In the genomic region with DNA sequence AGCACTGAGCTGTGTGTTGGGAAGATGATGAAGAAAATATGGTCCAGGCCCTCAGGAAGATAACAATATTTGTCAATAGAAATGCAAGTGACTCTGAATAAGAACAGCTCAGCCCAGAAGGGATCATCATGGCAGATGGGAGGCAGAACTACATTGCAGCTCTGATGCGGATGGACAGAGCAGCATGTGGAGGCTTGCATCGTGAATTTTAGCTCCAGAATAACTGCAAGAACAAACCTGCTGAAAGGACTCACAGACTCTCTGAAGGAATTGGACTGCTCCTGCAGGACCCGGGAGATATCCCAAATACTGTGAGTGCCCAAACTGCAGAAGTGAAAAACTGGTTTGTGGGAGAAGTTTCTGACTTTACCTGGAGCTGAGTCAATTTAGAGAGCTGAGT, we compare ENCODE assay signal across 1 cellular context.
TF ChIP-seq lines count a peak whose summit lies in the region.

No MANE protein-coding gene starts in this region.

TF ChIP-seq in HCT116, 20 proteins besides CTCF, POLR2A, EP300 and RAD21:
- TF ChIP-seq, protein P1, sequence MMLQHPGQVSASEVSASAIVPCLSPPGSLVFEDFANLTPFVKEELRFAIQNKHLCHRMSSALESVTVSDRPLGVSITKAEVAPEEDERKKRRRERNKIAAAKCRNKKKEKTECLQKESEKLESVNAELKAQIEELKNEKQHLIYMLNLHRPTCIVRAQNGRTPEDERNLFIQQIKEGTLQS (IDR thresholded peaks at IDR 0.05) = no peak
- TF ChIP-seq ELF1 (IDR thresholded peaks at IDR 0.05; ENCODE audit: borderline replicate concordance, low read depth) (no peak), SIN3A (IDR thresholded peaks at IDR 0.05; ENCODE audit: low read depth) (no peak), YY1 (IDR thresholded peaks at IDR 0.05; ENCODE audit: extremely low read depth, insufficient replicate concordance, low read depth, low read length) (no peak), POLR2AphosphoS5 (IDR thresholded peaks at IDR 0.05; ENCODE audit: low read depth, low read length) (no peak), CEBPB (IDR thresholded peaks at IDR 0.05; ENCODE audit: low read depth) (no peak), SRF (IDR thresholded peaks at IDR 0.05; ENCODE audit: low read depth) (no peak), ZFX (IDR thresholded peaks at IDR 0.05) (no peak), FOSL1 (IDR thresholded peaks at IDR 0.05; ENCODE audit: low read depth) (no peak), EZH2phosphoT487 (IDR thresholded peaks at IDR 0.05; ENCODE audit: borderline replicate concordance) (no peak), JUND (IDR thresholded peaks at IDR 0.05) (no peak), TCF7L2 (IDR thresholded peaks at IDR 0.05; ENCODE audit: borderline replicate concordance, extremely low read depth, insufficient read depth, insufficient read length) (no peak), CBX3 (IDR thresholded peaks at IDR 0.05; ENCODE audit: low read depth) (no peak), SP1 (IDR thresholded peaks at IDR 0.05; ENCODE audit: low read depth) (no peak)
- TF ChIP-seq, protein P2, sequence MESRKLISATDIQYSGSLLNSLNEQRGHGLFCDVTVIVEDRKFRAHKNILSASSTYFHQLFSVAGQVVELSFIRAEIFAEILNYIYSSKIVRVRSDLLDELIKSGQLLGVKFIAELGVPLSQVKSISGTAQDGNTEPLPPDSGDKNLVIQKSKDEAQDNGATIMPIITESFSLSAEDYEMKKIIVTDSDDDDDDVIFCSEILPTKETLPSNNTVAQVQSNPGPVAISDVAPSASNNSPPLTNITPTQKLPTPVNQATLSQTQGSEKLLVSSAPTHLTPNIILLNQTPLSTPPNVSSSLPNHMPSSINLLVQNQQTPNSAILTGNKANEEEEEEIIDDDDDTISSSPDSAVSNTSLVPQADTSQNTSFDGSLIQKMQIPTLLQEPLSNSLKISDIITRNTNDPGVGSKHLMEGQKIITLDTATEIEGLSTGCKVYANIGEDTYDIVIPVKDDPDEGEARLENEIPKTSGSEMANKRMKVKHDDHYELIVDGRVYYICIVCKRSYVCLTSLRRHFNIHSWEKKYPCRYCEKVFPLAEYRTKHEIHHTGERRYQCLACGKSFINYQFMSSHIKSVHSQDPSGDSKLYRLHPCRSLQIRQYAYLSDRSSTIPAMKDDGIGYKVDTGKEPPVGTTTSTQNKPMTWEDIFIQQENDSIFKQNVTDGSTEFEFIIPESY (IDR thresholded peaks at IDR 0.05; ENCODE audit: extremely low read depth, insufficient replicate concordance, low read length) = no peak
- TF ChIP-seq, protein P3, sequence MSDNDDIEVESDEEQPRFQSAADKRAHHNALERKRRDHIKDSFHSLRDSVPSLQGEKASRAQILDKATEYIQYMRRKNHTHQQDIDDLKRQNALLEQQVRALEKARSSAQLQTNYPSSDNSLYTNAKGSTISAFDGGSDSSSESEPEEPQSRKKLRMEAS (IDR thresholded peaks at IDR 0.05) = no peak
